In genomic region chr12:15996254-15996653, GRCh38 we compare ENCODE assay signal across 10 cellular contexts.
DNase-seq lines count a peak whose midpoint lies in the region; ATAC-seq and TF ChIP-seq lines count a peak whose summit lies in the region.
"Had no signal": no experiment of that assay in that cellular context is flagged by ENCODE, and none has a peak within 500 bp of the region (broad histone marks: within the 10 kb centered on the region; RNA-seq: fewer than 3 reads in every experiment).

No MANE protein-coding gene starts in this region.

- no peak for TF ChIP-seq CTCF in fibroblast of mammary gland (conservative IDR thresholded peaks at IDR 0.05; ENCODE audit: control insufficient read depth, insufficient read depth, low read depth, low read length)

- DNase-seq in NCI-H82 treated with DMSO at 0.1 percent for 48 hours (lab: John Stamatoyannopoulos, UW; ENCODE audit: unreplicated experiment): peak; percentile 8
- peak; percentile 23 for DNase-seq in fibroblast of mammary gland (ENCODE audit: low read depth)
- peak; percentile 48 for DNase-seq in pons (ENCODE audit: low spot score)
- no peak for DNase-seq in stimulated activated CD4-positive, alpha-beta T cell treated with anti-CD3 and anti-CD28 coated beads, Interleukin-12 subunit alpha, Interleukin-12 subunit beta, amount 100 ng/mL, for 4 hours
- DNase-seq: activated CD4-positive, alpha-beta T cell treated with anti-CD3 and anti-CD28 coated beads, Interleukin-2, amount 50 U/mL, for 4 hours; NCI-H1930 had no signal

- ATAC-seq in GM21529 (IDR thresholded peaks at IDR 0.05; ENCODE audit: unreplicated experiment): peak; percentile 47
- no peak for ATAC-seq in GM19351 (IDR thresholded peaks at IDR 0.05; ENCODE audit: unreplicated experiment)
- no peak for ATAC-seq in GM18517 (IDR thresholded peaks at IDR 0.05; ENCODE audit: unreplicated experiment)

- no peak overlapping the region for H3K4me3 ChIP-seq in fibroblast of mammary gland (ENCODE audit: control insufficient read depth, low read depth, low read length)
- H3K4me3 ChIP-seq: coronary artery had no signal
